In genomic region chr11:7449841-7450214, GRCh38 we compare ENCODE assay signal across 18 cellular contexts. TPM values are rescaled to one million over a fixed set of nuclear protein-coding genes. Genes with fewer than 3 reads are reported as not detected.
"Had no signal": no experiment of that assay in that cellular context is flagged by ENCODE, and none has a peak within 500 bp of the region (broad histone marks: within the 10 kb centered on the region; RNA-seq: fewer than 3 reads in every experiment).

No MANE protein-coding gene starts in this region.

- H3K4me1 ChIP-seq: adrenal gland, testis had no signal

- H3K27ac Mint-ChIP-seq: activated CD8-positive, alpha-beta T cell treated with anti-CD3 and anti-CD28 coated beads, Interleukin-2, amount 10 ng/mL, durations not matched to agents 7 days and 5 days; activated naive CD4-positive, alpha-beta T cell treated with anti-CD3 and anti-CD28 coated beads, Interleukin-2, amount 10 ng/mL, durations not matched to agents 7 days and 5 days; activated T-helper 1 cell treated with anti-CD3 and anti-CD28 coated beads, Interleukin-12 subunit alpha, Interleukin-12 subunit beta, Interleukin-2, Interleukin-4 antibody, amounts not matched to agents 30 ng/mL and 10 ng/mL and 1 ng/mL, durations not matched to agents 14 hours and 24 hours and 36 hours; T-cell had no signal

- H3K9me3 Mint-ChIP-seq: activated naive CD4-positive, alpha-beta T cell treated with anti-CD3 and anti-CD28 coated beads, Interleukin-2, amount 10 ng/mL, durations not matched to agents 7 days and 5 days; activated T-helper 1 cell treated with anti-CD3 and anti-CD28 coated beads, Interleukin-12 subunit alpha, Interleukin-12 subunit beta, Interleukin-2, Interleukin-4 antibody, amounts not matched to agents 30 ng/mL and 10 ng/mL and 1 ng/mL, durations not matched to agents 14 hours and 24 hours and 36 hours; stimulated activated naive CD8-positive, alpha-beta T cell treated with anti-CD3 and anti-CD28 coated beads, Interleukin-15, amount 100 ng/mL, for 72 hours; T-cell had no signal

- H3K4me3 Mint-ChIP-seq: activated CD8-positive, alpha-beta T cell treated with anti-CD3 and anti-CD28 coated beads, Interleukin-2, amount 10 ng/mL, durations not matched to agents 7 days and 5 days; activated naive CD4-positive, alpha-beta T cell treated with anti-CD3 and anti-CD28 coated beads, Interleukin-2, amount 10 ng/mL, durations not matched to agents 7 days and 5 days; activated T-helper 1 cell treated with anti-CD3 and anti-CD28 coated beads, Interleukin-12 subunit alpha, Interleukin-12 subunit beta, Interleukin-2, Interleukin-4 antibody, amounts not matched to agents 30 ng/mL and 10 ng/mL and 1 ng/mL, durations not matched to agents 14 hours and 24 hours and 36 hours; stimulated activated naive CD8-positive, alpha-beta T cell treated with anti-CD3 and anti-CD28 coated beads, Interleukin-15, amount 100 ng/mL, for 72 hours; T-cell had no signal

- DNase-seq: activated CD4-positive, alpha-beta T cell treated with anti-CD3 and anti-CD28 coated beads for 4 hours; activated CD8-positive, alpha-beta T cell treated with anti-CD3 and anti-CD28 coated beads, Interleukin-2, amount 10 ng/mL, durations not matched to agents 7 days and 5 days; activated naive CD4-positive, alpha-beta T cell treated with anti-CD3 and anti-CD28 coated beads, Interleukin-2, amount 10 ng/mL, durations not matched to agents 7 days and 5 days; cerebellar nuclear complex; foreskin melanocyte; head of caudate nucleus; mammary epithelial cell; stimulated activated CD4-positive, alpha-beta T cell treated with anti-CD3 and anti-CD28 coated beads, Interleukin-15, amount 100 ng/mL, for 24 hours; stimulated activated CD4-positive, alpha-beta T cell treated with anti-CD3 and anti-CD28 coated beads, Interleukin-4, amount 100 ng/mL, for 24 hours; stimulated activated naive CD8-positive, alpha-beta T cell treated with anti-CD3 and anti-CD28 coated beads, Interleukin-15, amount 100 ng/mL, for 72 hours; T-cell; testis had no signal

- H3K4me3 ChIP-seq: adrenal gland, testis had no signal

- H3K36me3 Mint-ChIP-seq: activated naive CD4-positive, alpha-beta T cell treated with anti-CD3 and anti-CD28 coated beads, Interleukin-2, amount 10 ng/mL, durations not matched to agents 7 days and 5 days; T-cell had no signal

- H3K9me3 ChIP-seq: adrenal gland, testis had no signal

- H3K27ac ChIP-seq: adrenal gland, testis, VCaP had no signal

- H3K36me3 ChIP-seq: adrenal gland had no signal

- H3K4me1 Mint-ChIP-seq: activated naive CD4-positive, alpha-beta T cell treated with anti-CD3 and anti-CD28 coated beads, Interleukin-2, amount 10 ng/mL, durations not matched to agents 7 days and 5 days; stimulated activated naive CD8-positive, alpha-beta T cell treated with anti-CD3 and anti-CD28 coated beads, Interleukin-15, amount 100 ng/mL, for 72 hours; T-cell had no signal

- H3K27me3 ChIP-seq: adrenal gland, testis had no signal

- ATAC-seq: activated CD8-positive, alpha-beta T cell treated with anti-CD3 and anti-CD28 coated beads, Interleukin-2, amount 10 ng/mL, durations not matched to agents 7 days and 5 days; esophagus mucosa; stimulated activated naive CD8-positive, alpha-beta T cell treated with anti-CD3 and anti-CD28 coated beads, Interleukin-15, amount 100 ng/mL, for 72 hours; T-cell had no signal

- H3K27me3 Mint-ChIP-seq: activated naive CD4-positive, alpha-beta T cell treated with anti-CD3 and anti-CD28 coated beads, Interleukin-2, amount 10 ng/mL, durations not matched to agents 7 days and 5 days; stimulated activated naive CD8-positive, alpha-beta T cell treated with anti-CD3 and anti-CD28 coated beads, Interleukin-15, amount 100 ng/mL, for 72 hours had no signal

RNA-seq across cellular contexts. Expression of gene OLFML1, which starts 35.5 kb away (rescaled TPM):
- total RNA-seq: activated CD8-positive, alpha-beta T cell treated with anti-CD3 and anti-CD28 coated beads, Interleukin-2, amount 10 ng/mL, durations not matched to agents 7 days and 5 days; activated T-helper 1 cell treated with anti-CD3 and anti-CD28 coated beads, Interleukin-12 subunit alpha, Interleukin-12 subunit beta, Interleukin-2, Interleukin-4 antibody, amounts not matched to agents 30 ng/mL and 10 ng/mL and 1 ng/mL, durations not matched to agents 14 hours and 24 hours and 36 hours; dermis microvascular lymphatic vessel endothelial cell had no signal
- polyA plus RNA-seq: mammary epithelial cell, neural cell had no signal
